In genomic region chr11:46529086-46529905, GRCh38 we compare ENCODE assay signal across 8 cellular contexts.
DNase-seq lines count a peak whose midpoint lies in the region; ATAC-seq, FAIRE-seq and TF ChIP-seq lines count a peak whose summit lies in the region.

No MANE protein-coding gene starts in this region.

- H3K4me1 ChIP-seq in gastroesophageal sphincter: peaks cover 0 to 22% (median 5%) of the 10 kb centered on the region in 3 donors
- H3K4me1 ChIP-seq in pancreas: peaks cover 0 to 2% (median 0%) of the 10 kb centered on the region in 3 donors
- peaks cover 10 to 21% (median 15%) of the 10 kb centered on the region in 4 donors for H3K4me1 ChIP-seq in upper lobe of left lung

- H3K27me3 ChIP-seq in gastroesophageal sphincter (no peaks in the 10 kb centered on the region), pancreas (no peaks in the 10 kb centered on the region), upper lobe of left lung (no peaks in the 10 kb centered on the region)

- no peak overlapping the region for H3K27ac ChIP-seq in gastroesophageal sphincter
- no peak overlapping the region for H3K27ac ChIP-seq in pancreas
- H3K27ac ChIP-seq in upper lobe of left lung: no peak overlapping the region

- peaks cover 0 to 12% (median 0%) of the 10 kb centered on the region in 3 donors for H3K9me3 ChIP-seq in gastroesophageal sphincter
- no peaks in the 10 kb centered on the region for H3K9me3 ChIP-seq in pancreas
- peaks cover 0 to 9% (median 0%) of the 10 kb centered on the region in 4 donors for H3K9me3 ChIP-seq in upper lobe of left lung

- FAIRE-seq in pancreas (lab: Jason Lieb, UNC): no peak

- TF ChIP-seq CTCF in gastroesophageal sphincter (IDR thresholded peaks at IDR 0.05) (peak; percentile 80 to 92 (median 82)), pancreas (IDR thresholded peaks at IDR 0.05) (peak; percentile 77 to 94 (median 82)), upper lobe of left lung (IDR thresholded peaks at IDR 0.05) (peak; percentile 79 to 91 (median 88))

- TF ChIP-seq POLR2A in gastroesophageal sphincter (IDR thresholded peaks at IDR 0.05): no peak
- no peak for TF ChIP-seq POLR2A in upper lobe of left lung (IDR thresholded peaks at IDR 0.05)

- peak; percentile 48 for ATAC-seq in gastroesophageal sphincter
- ATAC-seq in pancreas: peak; percentile 75 to 94 (median 90)
- ATAC-seq in upper lobe of left lung (ENCODE audit: low FRiP score in 2 of 2): peak; percentile 87 to 88

- no peaks in the 10 kb centered on the region for H3K36me3 ChIP-seq in gastroesophageal sphincter
- H3K36me3 ChIP-seq in pancreas: no peaks in the 10 kb centered on the region
- H3K36me3 ChIP-seq in upper lobe of left lung: no peaks in the 10 kb centered on the region

- intact Hi-C loops in pancreas (cut with DNase I): loop anchor here in 1 of 3 donors (5.0 kb wide), 1 partner anchor 142 kb away; no protein-coding TSS in a partner anchor

- H3K4me3 ChIP-seq in gastroesophageal sphincter: no peak overlapping the region
- no peak overlapping the region for H3K4me3 ChIP-seq in pancreas
- no peak overlapping the region for H3K4me3 ChIP-seq in upper lobe of left lung

- DNase-seq in SIG-M5 treated with dmso at 0.1 percent for 504 hours (lab: John Stamatoyannopoulos, UW; ENCODE audit: unreplicated experiment): peak; percentile 32
- DNase-seq in SIG-M5 (lab: John Stamatoyannopoulos, UW): no peak
- peak in 53 of 76 experiments; percentile 14 to 73 (median 42) for DNase-seq in HUDEP-2 (lab: John Stamatoyannopoulos, UW; ENCODE audit: unreplicated experiment in 76 of 76)
- DNase-seq in SHP77 (lab: John Stamatoyannopoulos, UW): peak; percentile 53 to 59
- DNase-seq in activated effector memory CD4-positive, alpha-beta T cell treated with Interleukin-2 at 50 U/mL for 16 hours: peak; percentile 42
- peak in 5 of 6 donors; percentile 29 to 73 (median 55) for DNase-seq in pancreas
- peak in 1 of 2 donors; percentile 73 for DNase-seq in upper lobe of left lung

- TF ChIP-seq EP300 in gastroesophageal sphincter (IDR thresholded peaks at IDR 0.05): no peak
- TF ChIP-seq EP300 in upper lobe of left lung (IDR thresholded peaks at IDR 0.05): no peak

- WGBS in gastroesophageal sphincter (ENCODE audit: low coverage in 1 of 2), 2 donors: 34 to 45% methylated on average over 2 to 3 of the region's 4 CpGs
- WGBS in pancreas, 2 donors: 51 to 61% methylated on average over 4 of the region's 4 CpGs
- WGBS in upper lobe of left lung, 2 donors: 54 to 55% methylated on average over 4 of the region's 4 CpGs
